In genomic region chr5:107217721-107218130, GRCh38 we compare ENCODE assay signal across 15 cellular contexts.
DNase-seq lines count a peak whose midpoint lies in the region; ATAC-seq and TF ChIP-seq lines count a peak whose summit lies in the region.
"Had no signal": no experiment of that assay in that cellular context is flagged by ENCODE, and none has a peak within 500 bp of the region (broad histone marks: within the 10 kb centered on the region; RNA-seq: fewer than 3 reads in every experiment).

No MANE protein-coding gene starts in this region.

- H3K9me3 ChIP-seq in MG63 (no peaks in the 10 kb centered on the region), right atrium auricular region (no peaks in the 10 kb centered on the region), gastrocnemius medialis (no peaks in the 10 kb centered on the region)
- H3K9me3 ChIP-seq: BLaER1 treated with 17β-estradiol and CSF1 and Interleukin-3, amounts not matched to agents 10 nM and 100 nM had no signal

- DNase-seq in MG63 (peak; percentile 30), right atrium auricular region (ENCODE audit: low spot score) (peak; percentile 79), gastrocnemius medialis (peak; percentile 91 to 97), DMS53 (lab: John Stamatoyannopoulos, UW) (no peak), HCEC 1CT (no peak), amniotic stem cell (lab: John Stamatoyannopoulos, UW) (no peak)
- no peak for DNase-seq in activated naive CD4-positive, alpha-beta T cell (lab: John Stamatoyannopoulos, UW)
- DNase-seq: activated CD8-positive, alpha-beta T cell treated with anti-CD3 and anti-CD28 coated beads, Interleukin-2, amount 10 ng/mL, durations not matched to agents 7 days and 5 days; effector memory CD8-positive, alpha-beta T cell; IMR-90; nephron progenitor cell; stimulated activated naive CD4-positive, alpha-beta T cell treated with Interleukin-2 at 50 U/mL for 16 hours had no signal

- no peak for TF ChIP-seq CTCF in brain (conservative IDR thresholded peaks at IDR 0.05)
- TF ChIP-seq CTCF in right atrium auricular region (IDR thresholded peaks at IDR 0.05): no peak
- no peak for TF ChIP-seq CTCF in gastrocnemius medialis (IDR thresholded peaks at IDR 0.05 in 4 of 5, conservative IDR thresholded peaks at IDR 0.05 in 1 of 5)

- peak overlapping the region in 4 of 5 experiments; percentile 59 to 95 (median 84) for H3K27ac Mint-ChIP-seq in brain
- H3K27ac Mint-ChIP-seq: activated CD8-positive, alpha-beta T cell treated with anti-CD3 and anti-CD28 coated beads, Interleukin-2, amount 10 ng/mL, durations not matched to agents 7 days and 5 days; activated naive CD4-positive, alpha-beta T cell treated with anti-CD3 and anti-CD28 coated beads, Interleukin-2, amount 50 U/mL, for 24 hours; effector memory CD8-positive, alpha-beta T cell; nephron progenitor cell had no signal

- no peaks in the 10 kb centered on the region for H3K36me3 Mint-ChIP-seq in brain
- H3K36me3 Mint-ChIP-seq: activated naive CD4-positive, alpha-beta T cell treated with anti-CD3 and anti-CD28 coated beads, Interleukin-2, amount 50 U/mL, for 24 hours had no signal

- H3K4me3 ChIP-seq in MG63 (no peak overlapping the region), right atrium auricular region (no peak overlapping the region), gastrocnemius medialis (no peak overlapping the region)
- H3K4me3 ChIP-seq: BLaER1 treated with 17β-estradiol and CSF1 and Interleukin-3, amounts not matched to agents 10 nM and 100 nM had no signal

- intact Hi-C loops in gastrocnemius medialis (cut with DNase I; ENCODE audit: low total_unique reads): loop anchor here (5.0 to 10.0 kb wide), 4 partner anchors 35 to 355 kb away; no protein-coding TSS in a partner anchor

- H3K4me3 Mint-ChIP-seq in brain: peak overlapping the region in 2 of 5 experiments; percentile 35 to 58
- H3K4me3 Mint-ChIP-seq: activated CD8-positive, alpha-beta T cell treated with anti-CD3 and anti-CD28 coated beads, Interleukin-2, amount 10 ng/mL, durations not matched to agents 7 days and 5 days; activated naive CD4-positive, alpha-beta T cell treated with anti-CD3 and anti-CD28 coated beads, Interleukin-2, amount 50 U/mL, for 24 hours; effector memory CD8-positive, alpha-beta T cell; nephron progenitor cell had no signal

- in situ Hi-C loops in gastrocnemius medialis (cut with MboI; ENCODE audit: low sequenced_read_pairs in 4 of 4): no loop called here

- no peaks in the 10 kb centered on the region for H3K27me3 Mint-ChIP-seq in brain
- H3K27me3 Mint-ChIP-seq: activated naive CD4-positive, alpha-beta T cell treated with anti-CD3 and anti-CD28 coated beads, Interleukin-2, amount 50 U/mL, for 24 hours had no signal

- peak; percentile 87 to 92 for ATAC-seq in gastrocnemius medialis
- ATAC-seq: activated CD8-positive, alpha-beta T cell treated with anti-CD3 and anti-CD28 coated beads, Interleukin-2, amount 10 ng/mL, durations not matched to agents 7 days and 5 days; effector memory CD8-positive, alpha-beta T cell had no signal

- H3K27me3 ChIP-seq in MG63 (no peaks in the 10 kb centered on the region), right atrium auricular region (no peaks in the 10 kb centered on the region), gastrocnemius medialis (no peaks in the 10 kb centered on the region)
- H3K27me3 ChIP-seq: BLaER1 treated with 17β-estradiol and CSF1 and Interleukin-3, amounts not matched to agents 10 nM and 100 nM had no signal

- no peak for TF ChIP-seq POLR2A in gastrocnemius medialis (IDR thresholded peaks at IDR 0.05)

- H3K27ac ChIP-seq in right atrium auricular region (peak overlapping the region; percentile 71 to 93), gastrocnemius medialis (peak overlapping the region; percentile 86 to 94 (median 88))
- H3K27ac ChIP-seq: BLaER1 treated with 17β-estradiol and CSF1 and Interleukin-3, amounts not matched to agents 10 nM and 100 nM had no signal

- H3K9me3 Mint-ChIP-seq in brain: no peaks in the 10 kb centered on the region
- H3K9me3 Mint-ChIP-seq: activated naive CD4-positive, alpha-beta T cell treated with anti-CD3 and anti-CD28 coated beads, Interleukin-2, amount 50 U/mL, for 24 hours; effector memory CD8-positive, alpha-beta T cell; nephron progenitor cell had no signal

- H3K36me3 ChIP-seq in MG63 (no peaks in the 10 kb centered on the region), right atrium auricular region (no peaks in the 10 kb centered on the region), gastrocnemius medialis (no peaks in the 10 kb centered on the region)
- H3K36me3 ChIP-seq: BLaER1 treated with 17β-estradiol and CSF1 and Interleukin-3, amounts not matched to agents 10 nM and 100 nM had no signal

- peaks cover 0 to 5% of the 10 kb centered on the region in 2 donors for H3K4me1 ChIP-seq in right atrium auricular region
- peaks cover 25 to 38% of the 10 kb centered on the region in 2 donors for H3K4me1 ChIP-seq in gastrocnemius medialis
- H3K4me1 ChIP-seq: BLaER1 treated with 17β-estradiol and CSF1 and Interleukin-3, amounts not matched to agents 10 nM and 100 nM had no signal

- peaks cover 29% of the 10 kb centered on the region for H3K4me1 Mint-ChIP-seq in brain
- H3K4me1 Mint-ChIP-seq: activated naive CD4-positive, alpha-beta T cell treated with anti-CD3 and anti-CD28 coated beads, Interleukin-2, amount 50 U/mL, for 24 hours had no signal

Comparison
In these comparisons a context has a peak if more than half of its experiments do, and no peak if none do; other contexts are left out.
1. DNase-seq: peak in MG63 (single experiment), right atrium auricular region (single experiment) and gastrocnemius medialis (2 of 2); none in DMS53 (single experiment), activated naive CD4-positive, alpha-beta T cell (0 of 4), HCEC 1CT (single experiment) and amniotic stem cell (single experiment).